In the genomic region with DNA sequence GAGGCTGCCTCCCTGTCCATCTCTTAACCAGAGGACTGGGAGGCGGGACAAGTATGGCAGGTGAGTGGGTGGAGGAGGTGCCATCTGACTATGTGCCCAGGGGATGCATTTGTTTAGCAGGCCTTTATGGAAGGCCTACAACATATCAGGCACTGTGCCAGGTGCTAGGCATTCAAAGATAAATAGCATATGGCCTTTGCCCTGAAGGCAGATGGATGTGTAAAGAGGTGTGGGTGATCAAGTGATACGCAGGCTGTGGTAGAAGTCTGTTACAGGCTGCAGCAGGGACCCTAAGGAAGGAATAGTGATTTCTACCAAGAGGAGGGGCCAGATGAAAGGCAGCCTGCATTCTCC, we compare ENCODE assay signal across 21 cellular contexts.
DNase-seq lines count a peak whose midpoint lies in the region; TF ChIP-seq lines count a peak whose summit lies in the region.
"Had no signal": no experiment of that assay in that cellular context is flagged by ENCODE, and none has a peak within 500 bp of the region (broad histone marks: within the 10 kb centered on the region; RNA-seq: fewer than 3 reads in every experiment).

No MANE protein-coding gene starts in this region.

- H3K27me3 ChIP-seq in Peyer's patch (no peaks in the 10 kb centered on the region), smooth muscle cell (ENCODE audit: low read depth) (no peaks in the 10 kb centered on the region), dorsolateral prefrontal cortex (no peaks in the 10 kb centered on the region)
- H3K27me3 ChIP-seq: right lobe of liver had no signal

- H2AFZ ChIP-seq in smooth muscle cell (ENCODE audit: low read depth) = no peak overlapping the region

- no peak overlapping the region for H3K27ac ChIP-seq in Peyer's patch
- H3K27ac ChIP-seq in smooth muscle cell (ENCODE audit: low read depth) = peak overlapping the region; percentile 7
- peak overlapping the region in 28 of 59 donors; percentile 4 to 88 (median 68) for H3K27ac ChIP-seq in dorsolateral prefrontal cortex
- H3K27ac ChIP-seq: right lobe of liver had no signal

- intact Hi-C loops in dorsolateral prefrontal cortex (cut with DNase I) = no loop called here

- no peak overlapping the region for H3K4me3 ChIP-seq in Peyer's patch
- H3K4me3 ChIP-seq in smooth muscle cell = no peak overlapping the region
- H3K4me3 ChIP-seq in dorsolateral prefrontal cortex = no peak overlapping the region
- H3K4me3 ChIP-seq: right lobe of liver had no signal

- H3K36me3 ChIP-seq in Peyer's patch (no peaks in the 10 kb centered on the region), smooth muscle cell (ENCODE audit: low read depth) (no peaks in the 10 kb centered on the region)
- H3K36me3 ChIP-seq: right lobe of liver had no signal

- H3K4me1 ChIP-seq in Peyer's patch = peaks cover 0 to 32% (median 0%) of the 10 kb centered on the region in 4 donors
- H3K4me1 ChIP-seq in smooth muscle cell (ENCODE audit: low read depth) = peaks cover 38% of the 10 kb centered on the region
- H3K4me1 ChIP-seq: right lobe of liver had no signal

- peaks cover 8% of the 10 kb centered on the region for H3F3A ChIP-seq in smooth muscle cell (ENCODE audit: low read depth)

- H3K9ac ChIP-seq in smooth muscle cell (ENCODE audit: low read depth) = no peak overlapping the region

- H3K4me2 ChIP-seq in smooth muscle cell = no peak overlapping the region

- 95% methylated on average over 2 of the region's 2 CpGs for WGBS in smooth muscle cell (ENCODE audit: low lambda C conversion rate)

- TF ChIP-seq POLR2A in Peyer's patch (IDR thresholded peaks at IDR 0.05) = no peak

- no peaks in the 10 kb centered on the region for H3K9me3 ChIP-seq in Peyer's patch
- H3K9me3 ChIP-seq in smooth muscle cell (replicated peaks; ENCODE audit: low read depth) = no peaks in the 10 kb centered on the region
- H3K9me3 ChIP-seq: right lobe of liver had no signal

- DNase-seq in NCI-H82 (lab: John Stamatoyannopoulos, UW) (peak; percentile 54), NCI-H82 treated with DMSO at 0.1 percent for 48 hours (lab: John Stamatoyannopoulos, UW; ENCODE audit: unreplicated experiment) (no peak), NCI-H1694 treated with DMSO at 0.1 percent for 48 hours (lab: John Stamatoyannopoulos, UW) (peak; percentile 96), Peyer's patch (peak in 2 of 3 donors; percentile 52 to 74), smooth muscle cell (lab: John Stamatoyannopoulos, UW; ENCODE audit: unreplicated experiment) (no peak), SW 1271 (lab: John Stamatoyannopoulos, UW) (no peak), mesenteric fat pad (ENCODE audit: low spot score) (no peak), dorsolateral prefrontal cortex (no peak)
- DNase-seq: ACHN; activated CD4-positive, alpha-beta T cell treated with anti-CD3 and anti-CD28 coated beads, Interleukin-2, amount 10 ng/mL, durations not matched to agents 24 days and 14 days; activated CD8-positive, alpha-beta memory T cell treated with anti-CD3 and anti-CD28 coated beads, Interleukin-2, amount 50 U/mL, for 48 hours; amygdala; caudate nucleus; CD4-positive, alpha-beta memory T cell; H9; IMR-90; MM.1S; NCI-H526 treated with DMSO at 0.1 percent for 48 hours; occipital lobe; right lobe of liver; stimulated activated naive CD4-positive, alpha-beta T cell treated with Interleukin-2 at 50 U/mL for 16 hours had no signal

- H4K20me1 ChIP-seq in smooth muscle cell (ENCODE audit: low read depth) = peaks cover 94% of the 10 kb centered on the region

- TF ChIP-seq CTCF in Peyer's patch (IDR thresholded peaks at IDR 0.05) = no peak
- TF ChIP-seq CTCF in smooth muscle cell (IDR thresholded peaks at IDR 0.05; ENCODE audit: borderline replicate concordance, insufficient read depth, poor library complexity, severe bottlenecking) = no peak
- no peak for TF ChIP-seq CTCF in dorsolateral prefrontal cortex (IDR thresholded peaks at IDR 0.05 in 54 of 56, conservative IDR thresholded peaks at IDR 0.05 in 2 of 56; ENCODE audit: low read depth in 1 of 56, partially characterized antibody in 56 of 56)

- peaks cover 85% of the 10 kb centered on the region for H3K79me2 ChIP-seq in smooth muscle cell (ENCODE audit: low read depth)

Comparison
In these comparisons a context has a peak if more than half of its experiments do, and no peak if none do; other contexts are left out.
1. DNase-seq: peak in NCI-H82 (single experiment), NCI-H1694 treated with DMSO at 0.1 percent for 48 hours (single experiment) and Peyer's patch (2 of 3); none in NCI-H82 treated with DMSO at 0.1 percent for 48 hours (single experiment), smooth muscle cell (single experiment), SW 1271 (0 of 2), mesenteric fat pad (single experiment) and dorsolateral prefrontal cortex (0 of 10).